Comparison of ENCODE assay signal across 10 cellular contexts in the genomic region with DNA sequence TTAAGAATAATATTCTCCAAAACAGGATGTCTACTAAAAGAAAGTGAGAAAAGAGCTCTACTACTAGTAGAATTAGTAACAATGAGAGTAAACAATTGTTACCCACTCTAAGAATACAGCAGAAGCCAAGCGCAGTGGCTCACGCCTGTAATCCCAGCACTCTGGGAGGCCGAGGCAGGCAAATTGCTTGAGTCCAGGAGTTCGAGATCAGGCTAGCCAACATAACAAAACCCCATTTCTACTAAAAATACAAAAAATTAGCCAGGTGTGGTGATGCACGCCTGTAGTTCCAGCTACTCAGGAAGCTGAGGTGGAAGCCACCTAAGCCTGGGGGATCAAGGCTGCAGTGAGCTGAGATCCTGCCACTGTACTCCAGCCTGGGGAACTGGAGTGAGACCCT. TPM values are rescaled to one million over a fixed set of nuclear protein-coding genes. Genes with fewer than 3 reads are reported as not detected.
DNase-seq lines count a peak whose midpoint lies in the region; ATAC-seq, FAIRE-seq and TF ChIP-seq lines count a peak whose summit lies in the region.
"Had no signal": no experiment of that assay in that cellular context is flagged by ENCODE, and none has a peak within 500 bp of the region (broad histone marks: within the 10 kb centered on the region; RNA-seq: fewer than 3 reads in every experiment).

No MANE protein-coding gene starts in this region.

- no peak overlapping the region for H2BK120ac ChIP-seq in mesenchymal stem cell (ENCODE audit: low read depth, low read length)

- no peak overlapping the region for H2AFZ ChIP-seq in DND-41 (ENCODE audit: low read depth, low read length)
- no peak overlapping the region for H2AFZ ChIP-seq in mesenchymal stem cell (ENCODE audit: low read depth, low read length)

- no peaks in the 10 kb centered on the region for H3K9me3 Mint-ChIP-seq in activated B cell treated with CpG ODN at 0.5 μM for 24 hours

- FAIRE-seq in GM12891 (lab: Jason Lieb, UNC) = no peak

- H3K4me3 Mint-ChIP-seq in activated B cell treated with CpG ODN at 0.5 μM for 24 hours = no peak overlapping the region

- H3K27me3 Mint-ChIP-seq in activated B cell treated with CpG ODN at 0.5 μM for 24 hours = no peaks in the 10 kb centered on the region

- H3K4me1 Mint-ChIP-seq in activated B cell treated with CpG ODN at 0.5 μM for 24 hours = peaks cover 41% of the 10 kb centered on the region

- H3K36me3 ChIP-seq in BLaER1 = peaks cover 68% of the 10 kb centered on the region
- peaks cover 74% of the 10 kb centered on the region for H3K36me3 ChIP-seq in DND-41 (ENCODE audit: insufficient read depth, low read length)
- H3K36me3 ChIP-seq in mesenchymal stem cell (ENCODE audit: control insufficient read depth in 1 of 2, insufficient read depth in 2 of 2, low read depth in 1 of 2, low read length in 2 of 2) = peaks cover 28 to 48% of the 10 kb centered on the region in 2 experiments

- H4K91ac ChIP-seq in mesenchymal stem cell (ENCODE audit: low read length) = no peak overlapping the region

- H3K9ac ChIP-seq in BLaER1 (no peak overlapping the region), DND-41 (ENCODE audit: low read depth, low read length) (peak overlapping the region; percentile 23; the same call in 1 of the 2 replicates), mesenchymal stem cell (ENCODE audit: low read length) (peak overlapping the region; percentile 42)

- H3K27me3 ChIP-seq in BLaER1 = no peaks in the 10 kb centered on the region
- no peaks in the 10 kb centered on the region for H3K27me3 ChIP-seq in DND-41 (ENCODE audit: insufficient read depth, low read length, poor library complexity)
- no peaks in the 10 kb centered on the region for H3K27me3 ChIP-seq in mesenchymal stem cell (ENCODE audit: control insufficient read depth in 1 of 2, insufficient read depth in 1 of 2, low read length in 2 of 2)

- 95% methylated on average over 5 of the region's 5 CpGs for WGBS in mesenchymal stem cell

- no peak overlapping the region for H3K27ac ChIP-seq in BLaER1
- no peak overlapping the region for H3K27ac ChIP-seq in DND-41 (ENCODE audit: low read length)
- H3K27ac ChIP-seq in mesenchymal stem cell (ENCODE audit: low read length, poor library complexity, severe bottlenecking) = no peak overlapping the region

- ATAC-seq in DND-41 (ENCODE audit: insufficient read depth, low read depth) = no peak
- ATAC-seq in activated B cell treated with CpG ODN at 0.5 μM for 24 hours (ENCODE audit: low read depth) = no peak
- no peak for ATAC-seq in HG03432 (IDR thresholded peaks at IDR 0.05; ENCODE audit: unreplicated experiment)
- ATAC-seq: left colon had no signal

- peaks cover 26% of the 10 kb centered on the region for H4K20me1 ChIP-seq in BLaER1
- H4K20me1 ChIP-seq in DND-41 (ENCODE audit: insufficient read depth, low read length) = peaks cover 7% of the 10 kb centered on the region; the same call in 1 of the 2 replicates

- peaks cover 15% of the 10 kb centered on the region for H3K79me1 ChIP-seq in mesenchymal stem cell (replicated peaks; ENCODE audit: low read length, poor library complexity, severe bottlenecking)

- H3K36me3 Mint-ChIP-seq in activated B cell treated with CpG ODN at 0.5 μM for 24 hours (ENCODE audit: low read depth) = peaks cover 59% of the 10 kb centered on the region

- H3K4me3 ChIP-seq in BLaER1 (no peak overlapping the region), DND-41 (ENCODE audit: low read depth in 1 of 2, low read length in 2 of 2) (peak overlapping the region in 1 of 2 experiments; percentile 31; a peak in 1 of 4 replicates), mesenchymal stem cell (ENCODE audit: insufficient read depth in 1 of 2, low read depth in 1 of 2, low read length in 2 of 2) (no peak overlapping the region)

- POLR2A ChIA-PET in activated B cell treated with CpG ODN at 0.5 μM for 24 hours (lab: Charles Lee) = interaction anchor here (0.6 kb wide), 1 partner anchor 112 kb away, joined by 3 read pairs; no protein-coding TSS in a partner anchor

- H2BK12ac ChIP-seq in mesenchymal stem cell (ENCODE audit: low read length in 2 of 2) = no peak overlapping the region

- no peak for TF ChIP-seq POLR2A in GM12891 (IDR thresholded peaks at IDR 0.05; ENCODE audit: low read depth, low read length)

- H3K18ac ChIP-seq in mesenchymal stem cell (ENCODE audit: low read depth in 1 of 2, low read length in 2 of 2) = no peak overlapping the region

- no peak overlapping the region for H2AK5ac ChIP-seq in mesenchymal stem cell (ENCODE audit: low read length, severe bottlenecking)

- peak overlapping the region; percentile 3 for H3K27ac Mint-ChIP-seq in activated B cell treated with CpG ODN at 0.5 μM for 24 hours

- CTCF ChIA-PET in activated B cell treated with CpG ODN at 0.5 μM for 24 hours (lab: Charles Lee) = no interaction called here

- H3K79me2 ChIP-seq in DND-41 (ENCODE audit: insufficient read depth, low read length) = peaks cover 75% of the 10 kb centered on the region

- H2BK5ac ChIP-seq in mesenchymal stem cell (ENCODE audit: low read depth, low read length, poor library complexity, severe bottlenecking) = no peak overlapping the region

- no peak overlapping the region for H3K14ac ChIP-seq in mesenchymal stem cell (ENCODE audit: low read length in 2 of 2)

- TF ChIP-seq CTCF in DND-41 (IDR thresholded peaks at IDR 0.05; ENCODE audit: borderline replicate concordance, extremely low read depth, low read length, poor library complexity, severe bottlenecking) (no peak), activated B cell treated with CpG ODN at 0.5 μM for 24 hours (IDR thresholded peaks at IDR 0.05) (no peak)

- no peak overlapping the region for H2BK15ac ChIP-seq in mesenchymal stem cell (ENCODE audit: low read depth, poor library complexity, severe bottlenecking)

- DNase-seq in DND-41 = no peak
- no peak for DNase-seq in activated B cell treated with CpG ODN at 0.5 μM for 24 hours
- DNase-seq in mesenchymal stem cell = no peak
- no peak for DNase-seq in NCI-H146 (lab: John Stamatoyannopoulos, UW)
- no peak for DNase-seq in NAMALWA (ENCODE audit: low spot score)
- no peak for DNase-seq in GM12891 (ENCODE audit: insufficient read length, low spot score)
- DNase-seq: foreskin melanocyte, left colon had no signal

- H3K23ac ChIP-seq in mesenchymal stem cell (ENCODE audit: low read length in 2 of 2) = no peak overlapping the region

- peaks cover 47% of the 10 kb centered on the region for H3K4me1 ChIP-seq in BLaER1
- H3K4me1 ChIP-seq in DND-41 (ENCODE audit: insufficient read depth, low read length) = peaks cover 62% of the 10 kb centered on the region
- H3K4me1 ChIP-seq in mesenchymal stem cell (ENCODE audit: control insufficient read depth, insufficient read depth, low read depth, low read length) = peaks cover 18% of the 10 kb centered on the region

- H3K4ac ChIP-seq in mesenchymal stem cell (ENCODE audit: low read depth in 1 of 2, low read length in 2 of 2) = no peak overlapping the region

- H3K9me3 ChIP-seq in BLaER1 = no peaks in the 10 kb centered on the region
- no peaks in the 10 kb centered on the region for H3K9me3 ChIP-seq in DND-41 (ENCODE audit: insufficient read depth, low read length, severe bottlenecking)
- H3K9me3 ChIP-seq in mesenchymal stem cell (ENCODE audit: control insufficient read depth, low read length) = no peaks in the 10 kb centered on the region

- intact Hi-C loops in activated B cell treated with CpG ODN at 0.5 μM for 24 hours (cut with micrococcal nuclease) = loop anchor here (5.0 kb wide), 1 partner anchor 1698 kb away; the partner anchor contains the start of genes DDIT3 and MBD6

- peak overlapping the region; percentile 92 for H3K4me2 ChIP-seq in BLaER1
- peak overlapping the region; percentile 96 for H3K4me2 ChIP-seq in DND-41 (ENCODE audit: insufficient read depth, low read length)
- H3K4me2 ChIP-seq in mesenchymal stem cell (ENCODE audit: low read length, poor library complexity, severe bottlenecking) = no peak overlapping the region

- H4K8ac ChIP-seq in mesenchymal stem cell (ENCODE audit: low read length) = no peak overlapping the region

TF ChIP-seq in GM12891, 5 proteins besides CTCF, POLR2A, EP300 and RAD21:
- TF ChIP-seq TAF1 (IDR thresholded peaks at IDR 0.05; ENCODE audit: low read depth, low read length) (no peak), POU2F2 (IDR thresholded peaks at IDR 0.05; ENCODE audit: low read depth, low read length) (no peak), SPI1 (IDR thresholded peaks at IDR 0.05; ENCODE audit: low read depth, low read length) (no peak), POLR2AphosphoS5 (IDR thresholded peaks at IDR 0.05; ENCODE audit: low read depth, low read length) (no peak), PAX5 (IDR thresholded peaks at IDR 0.05; ENCODE audit: insufficient read depth, low read length, severe bottlenecking) (no peak)

RNA-seq across cellular contexts. Expression of gene DNAJC14, which starts 4.7 kb away (rescaled TPM):
- total RNA-seq in activated B cell treated with CpG ODN at 0.5 μM for 24 hours = 34.2 and 37.4 TPM in 2 replicates
- polyA plus RNA-seq in mesenchymal stem cell (2013, experiment 1 of 2) = 18.5 TPM
- polyA plus RNA-seq in mesenchymal stem cell (2013, experiment 2 of 2) = 19.4 TPM
- 16.1 TPM for polyA plus RNA-seq in GM12891 (2012; ENCODE audit: low read depth, missing spikeins)

RNA-seq across cellular contexts. Expression of gene ORMDL2, which starts 6.9 kb away (rescaled TPM):
- 68.0 and 70.9 TPM in 2 replicates for total RNA-seq in activated B cell treated with CpG ODN at 0.5 μM for 24 hours
- 78.3 TPM for polyA plus RNA-seq in mesenchymal stem cell (2013, experiment 1 of 2)
- 86.1 TPM for polyA plus RNA-seq in mesenchymal stem cell (2013, experiment 2 of 2)
- 30.6 TPM for polyA plus RNA-seq in GM12891 (2012; ENCODE audit: low read depth, missing spikeins)

RNA-seq across cellular contexts. Expression of gene SARNP, which starts 7.2 kb away (rescaled TPM):
- 53.6 and 58.7 TPM in 2 replicates for total RNA-seq in activated B cell treated with CpG ODN at 0.5 μM for 24 hours
- polyA plus RNA-seq in mesenchymal stem cell (2013, experiment 1 of 2) = 184 TPM
- polyA plus RNA-seq in mesenchymal stem cell (2013, experiment 2 of 2) = 201 TPM
- 138 TPM for polyA plus RNA-seq in GM12891 (2012; ENCODE audit: low read depth, missing spikeins)

RNA-seq across cellular contexts. Expression of gene MMP19, which starts 18.0 kb away (rescaled TPM):
- 0.31 TPM in 1 of 2 replicates, not detected in the other for total RNA-seq in activated B cell treated with CpG ODN at 0.5 μM for 24 hours
- 34.3 TPM for polyA plus RNA-seq in mesenchymal stem cell (2013, experiment 1 of 2)
- polyA plus RNA-seq in mesenchymal stem cell (2013, experiment 2 of 2) = 34.4 TPM
- polyA plus RNA-seq in GM12891 (2012; ENCODE audit: low read depth, missing spikeins) = 0.05 TPM
